ENCODE assay signal across 8 cellular contexts in genomic region chr2:102473020-102473419, GRCh38. TPM values are rescaled to one million over a fixed set of nuclear protein-coding genes. Genes with fewer than 3 reads are reported as not detected.
DNase-seq lines count a peak whose midpoint lies in the region; ATAC-seq and TF ChIP-seq lines count a peak whose summit lies in the region.

SLC9A4 (plus strand) TSS chr2:102473226; CDS start chr2:102473760, 534 bp downstream.

- H3K36me3 ChIP-seq in MG63 = no peaks in the 10 kb centered on the region

- ATAC-seq in HG03442 (IDR thresholded peaks at IDR 0.05; ENCODE audit: unreplicated experiment) = peak; percentile 72

- peak; percentile 21 for DNase-seq in AG10803 (ENCODE audit: low read depth)
- DNase-seq in SKM-1 (lab: John Stamatoyannopoulos, UW; ENCODE audit: unreplicated experiment) = peak; percentile 16
- DNase-seq in astrocyte of the hippocampus (ENCODE audit: low read depth, low spot score) = peak; percentile 71
- DNase-seq in kidney glomerular epithelial cell (lab: John Stamatoyannopoulos, UW) = peak; percentile 32
- peak; percentile 30 to 51 for DNase-seq in stimulated activated CD4-positive, alpha-beta T cell treated with anti-CD3 and anti-CD28 coated beads, Interleukin-4, amount 100 ng/mL, for 4 hours
- DNase-seq in MG63 = no peak

- TF ChIP-seq CTCF in AG10803 (conservative IDR thresholded peaks at IDR 0.05; ENCODE audit: low read length) = peak; percentile 94
- peak; percentile 79 for TF ChIP-seq CTCF in GM12875 (IDR thresholded peaks at IDR 0.05; ENCODE audit: borderline replicate concordance, insufficient read depth, low read depth, low read length)

- no peaks in the 10 kb centered on the region for H3K9me3 ChIP-seq in MG63

- peaks cover 2% of the 10 kb centered on the region; the same call in 1 of the 2 replicates for H3K27me3 ChIP-seq in MG63

- no peak within 1 kb of the TSS for H3K4me3 ChIP-seq in AG10803 (ENCODE audit: low read length)
- H3K4me3 ChIP-seq in GM12875 (ENCODE audit: low read depth, low read length) = no peak within 1 kb of the TSS
- H3K4me3 ChIP-seq in MG63 = no peak within 1 kb of the TSS

RNA-seq across cellular contexts. Expression of gene SLC9A4, which starts in this region (rescaled TPM):
- total RNA-seq in MG63 (2014; rRNA removed; shearing (Covaris generic); ENCODE audit: low replicate concordance) = not detected in 2 replicates
